In genomic region chr17:79400989-79401703, GRCh38 we compare ENCODE assay signal across 1 cellular context.
A peak's percentile ranks its signal among the peaks of the same experiment; 100 is the strongest.
TF ChIP-seq lines count a peak whose summit lies in the region.

No MANE protein-coding gene starts in this region.

TF ChIP-seq in SK-N-SH, 30 proteins besides CTCF, POLR2A, EP300 and RAD21 (continued from another document):
- TF ChIP-seq RCOR1 (IDR thresholded peaks at IDR 0.05; ENCODE audit: low read length) (0 out of 2 replicates have a peak, but pooled peaks have one; percentile 28), SMC3 (IDR thresholded peaks at IDR 0.05; ENCODE audit: low read depth, low read length) (peak; percentile 69), POLR2AphosphoS5 (IDR thresholded peaks at IDR 0.05; ENCODE audit: low read depth, low read length) (no peak)
